8 cellular contexts compared by ENCODE assay signal in the genomic region with DNA sequence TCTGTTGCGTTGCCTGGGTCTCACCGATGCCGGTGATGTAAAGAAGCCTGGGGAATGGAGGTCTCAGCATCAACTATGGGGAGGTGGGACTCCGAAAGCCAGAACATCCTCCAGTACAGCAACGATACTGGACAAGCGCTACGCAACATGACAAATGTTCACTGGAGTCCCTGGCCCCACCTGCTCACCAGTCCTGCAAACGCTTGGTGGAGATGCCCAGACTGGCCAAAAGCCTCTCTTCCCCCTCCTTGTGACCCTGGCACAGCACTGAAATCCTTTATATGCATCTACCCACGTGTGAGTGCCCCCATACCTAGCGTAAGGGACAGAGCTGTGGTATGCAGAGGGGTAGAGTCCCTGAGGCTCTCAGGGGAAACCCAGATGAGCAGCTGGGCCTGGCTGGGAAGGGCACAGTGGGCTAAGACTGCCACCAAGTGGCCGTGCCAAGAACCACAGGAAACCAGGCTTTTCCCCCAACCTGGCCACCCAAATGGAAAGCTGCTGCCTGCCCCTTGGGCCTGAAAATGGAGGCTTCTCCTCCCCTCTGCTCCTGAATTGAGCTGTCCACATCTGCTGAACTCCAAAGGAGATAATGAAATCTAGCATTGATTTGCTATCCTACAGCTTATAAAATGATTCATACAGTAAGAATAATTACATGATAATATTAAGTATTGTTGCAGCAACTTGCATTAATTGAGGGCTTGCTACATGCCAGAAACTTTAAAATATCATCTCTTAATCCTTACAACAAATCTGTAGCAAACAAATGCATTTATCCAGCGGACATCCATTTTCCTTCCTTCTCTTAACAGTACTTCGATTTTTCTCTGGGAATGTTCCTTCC. TPM values are rescaled to one million over a fixed set of nuclear protein-coding genes. Genes with fewer than 3 reads are reported as not detected.
DNase-seq lines count a peak whose midpoint lies in the region; ATAC-seq lines count a peak whose summit lies in the region.

No MANE protein-coding gene starts in this region.

- no peak overlapping the region for H3K18ac ChIP-seq in mesenchymal stem cell (ENCODE audit: low read depth in 1 of 2, low read length in 2 of 2)

- H3K4me3 Mint-ChIP-seq in activated CD4-positive, alpha-beta T cell treated with anti-CD3 and anti-CD28 coated beads, Interleukin-2, amount 10 ng/mL, durations not matched to agents 24 days and 14 days: no peak overlapping the region

- WGBS in mesenchymal stem cell: 66% methylated on average over 13 of the region's 13 CpGs

- no peaks in the 10 kb centered on the region for H3K79me1 ChIP-seq in mesenchymal stem cell (replicated peaks; ENCODE audit: low read length, poor library complexity, severe bottlenecking)

- no peak overlapping the region for H3K23ac ChIP-seq in mesenchymal stem cell (ENCODE audit: low read length in 2 of 2)

- peak overlapping the region in 1 of 2 experiments; percentile 76 for H2BK12ac ChIP-seq in mesenchymal stem cell (ENCODE audit: low read length in 2 of 2)

- H3K27me3 Mint-ChIP-seq in activated CD4-positive, alpha-beta T cell treated with anti-CD3 and anti-CD28 coated beads, Interleukin-2, amount 10 ng/mL, durations not matched to agents 24 days and 14 days: peaks cover 5% of the 10 kb centered on the region

- no peak overlapping the region for H4K8ac ChIP-seq in mesenchymal stem cell (ENCODE audit: low read length)

- H3K4ac ChIP-seq in mesenchymal stem cell (ENCODE audit: low read depth in 1 of 2, low read length in 2 of 2): no peak overlapping the region

- DNase-seq in AG20443 (ENCODE audit: low spot score): peak; percentile 89
- DNase-seq in NCI-H2196 treated with DMSO at 0.1 percent for 48 hours (lab: John Stamatoyannopoulos, UW; ENCODE audit: unreplicated experiment): peak; percentile 39
- DNase-seq in activated CD4-positive, alpha-beta T cell treated with anti-CD3 and anti-CD28 coated beads, Interleukin-2, amount 10 ng/mL, durations not matched to agents 24 days and 14 days: peak; percentile 90
- peak; percentile 26 to 55 for DNase-seq in dermis microvascular lymphatic vessel endothelial cell (ENCODE audit: low read depth in 2 of 2)
- peak; percentile 68 for DNase-seq in mesenchymal stem cell
- peak; percentile 30 to 53 for DNase-seq in stimulated activated CD8-positive, alpha-beta memory T cell treated with anti-CD3 and anti-CD28 coated beads, Interleukin-2, amount 100 ng/mL, for 48 hours (ENCODE audit: low read depth in 2 of 2)

- H4K91ac ChIP-seq in mesenchymal stem cell (ENCODE audit: low read length): no peak overlapping the region

- intact Hi-C loops in activated CD4-positive, alpha-beta T cell treated with anti-CD3 and anti-CD28 coated beads, Interleukin-2, amount 10 ng/mL, durations not matched to agents 24 days and 14 days (cut with micrococcal nuclease): loop anchor here (1.0 to 10.0 kb wide), 4 partner anchors 485 to 1071 kb away; no protein-coding TSS in a partner anchor

- H2BK120ac ChIP-seq in mesenchymal stem cell (ENCODE audit: low read depth, low read length): no peak overlapping the region

- H3K4me3 ChIP-seq in mesenchymal stem cell (ENCODE audit: insufficient read depth in 1 of 2, low read depth in 1 of 2, low read length in 2 of 2): no peak overlapping the region

- no peak overlapping the region for H3K14ac ChIP-seq in mesenchymal stem cell (ENCODE audit: low read length in 2 of 2)

- H3K4me1 ChIP-seq in mesenchymal stem cell (ENCODE audit: control insufficient read depth, insufficient read depth, low read depth, low read length): no peaks in the 10 kb centered on the region

- H3K36me3 Mint-ChIP-seq in activated CD4-positive, alpha-beta T cell treated with anti-CD3 and anti-CD28 coated beads, Interleukin-2, amount 10 ng/mL, durations not matched to agents 24 days and 14 days (ENCODE audit: low read depth): no peaks in the 10 kb centered on the region

- no peak overlapping the region for H3K27ac ChIP-seq in mesenchymal stem cell (ENCODE audit: low read length, poor library complexity, severe bottlenecking)

- no peak overlapping the region for H2AFZ ChIP-seq in mesenchymal stem cell (ENCODE audit: low read depth, low read length)

- no peak overlapping the region for H2BK5ac ChIP-seq in mesenchymal stem cell (ENCODE audit: low read depth, low read length, poor library complexity, severe bottlenecking)

- no peak overlapping the region for H2BK15ac ChIP-seq in mesenchymal stem cell (ENCODE audit: low read depth, poor library complexity, severe bottlenecking)

- H3K9ac ChIP-seq in mesenchymal stem cell (ENCODE audit: low read length): no peak overlapping the region

- no peak overlapping the region for H3K4me2 ChIP-seq in mesenchymal stem cell (ENCODE audit: low read length, poor library complexity, severe bottlenecking)

- no peak overlapping the region for H2AK5ac ChIP-seq in mesenchymal stem cell (ENCODE audit: low read length, severe bottlenecking)

- no peaks in the 10 kb centered on the region for H3K36me3 ChIP-seq in mesenchymal stem cell (ENCODE audit: control insufficient read depth in 1 of 2, insufficient read depth in 2 of 2, low read depth in 1 of 2, low read length in 2 of 2)

- peaks cover 11 to 88% of the 10 kb centered on the region in 2 experiments for H3K27me3 ChIP-seq in mesenchymal stem cell (ENCODE audit: control insufficient read depth in 1 of 2, insufficient read depth in 1 of 2, low read length in 2 of 2)

- H3K9me3 Mint-ChIP-seq in activated CD4-positive, alpha-beta T cell treated with anti-CD3 and anti-CD28 coated beads, Interleukin-2, amount 10 ng/mL, durations not matched to agents 24 days and 14 days: no peaks in the 10 kb centered on the region

- H3K9me3 ChIP-seq in mesenchymal stem cell (ENCODE audit: control insufficient read depth, low read length): no peaks in the 10 kb centered on the region

- ATAC-seq in GM18520 (IDR thresholded peaks at IDR 0.05; ENCODE audit: unreplicated experiment) (peak; percentile 74), HG03039 (IDR thresholded peaks at IDR 0.05; ENCODE audit: unreplicated experiment) (peak; percentile 89)

- no peaks in the 10 kb centered on the region for H3K4me1 Mint-ChIP-seq in activated CD4-positive, alpha-beta T cell treated with anti-CD3 and anti-CD28 coated beads, Interleukin-2, amount 10 ng/mL, durations not matched to agents 24 days and 14 days

- no peak overlapping the region for H3K27ac Mint-ChIP-seq in activated CD4-positive, alpha-beta T cell treated with anti-CD3 and anti-CD28 coated beads, Interleukin-2, amount 10 ng/mL, durations not matched to agents 24 days and 14 days

RNA-seq across cellular contexts. Expression of gene TTC12, which starts 24.8 kb away (rescaled TPM):
- 5.3 and 9.2 TPM in 2 replicates for total RNA-seq in activated CD4-positive, alpha-beta T cell treated with anti-CD3 and anti-CD28 coated beads, Interleukin-2, amount 10 ng/mL, durations not matched to agents 24 days and 14 days
- 2.5 and 5.5 TPM in 2 replicates for total RNA-seq in dermis microvascular lymphatic vessel endothelial cell
- 8.1 TPM for polyA plus RNA-seq in mesenchymal stem cell (2013, experiment 1 of 2)
- polyA plus RNA-seq in mesenchymal stem cell (2013, experiment 2 of 2): 8.0 TPM

Comparison
In these comparisons a context has a peak if more than half of its experiments do, and no peak if none do; other contexts are left out.
1. DNase-seq: peak in every context shown above with its lines; median percentile 90 in activated CD4-positive, alpha-beta T cell treated with anti-CD3 and anti-CD28 coated beads, Interleukin-2, amount 10 ng/mL, durations not matched to agents 24 days and 14 days; 89 in AG20443; 68 in mesenchymal stem cell; 42 in stimulated activated CD8-positive, alpha-beta memory T cell treated with anti-CD3 and anti-CD28 coated beads, Interleukin-2, amount 100 ng/mL, for 48 hours; 40 in dermis microvascular lymphatic vessel endothelial cell; 39 in NCI-H2196 treated with DMSO at 0.1 percent for 48 hours.